In the genomic region with DNA sequence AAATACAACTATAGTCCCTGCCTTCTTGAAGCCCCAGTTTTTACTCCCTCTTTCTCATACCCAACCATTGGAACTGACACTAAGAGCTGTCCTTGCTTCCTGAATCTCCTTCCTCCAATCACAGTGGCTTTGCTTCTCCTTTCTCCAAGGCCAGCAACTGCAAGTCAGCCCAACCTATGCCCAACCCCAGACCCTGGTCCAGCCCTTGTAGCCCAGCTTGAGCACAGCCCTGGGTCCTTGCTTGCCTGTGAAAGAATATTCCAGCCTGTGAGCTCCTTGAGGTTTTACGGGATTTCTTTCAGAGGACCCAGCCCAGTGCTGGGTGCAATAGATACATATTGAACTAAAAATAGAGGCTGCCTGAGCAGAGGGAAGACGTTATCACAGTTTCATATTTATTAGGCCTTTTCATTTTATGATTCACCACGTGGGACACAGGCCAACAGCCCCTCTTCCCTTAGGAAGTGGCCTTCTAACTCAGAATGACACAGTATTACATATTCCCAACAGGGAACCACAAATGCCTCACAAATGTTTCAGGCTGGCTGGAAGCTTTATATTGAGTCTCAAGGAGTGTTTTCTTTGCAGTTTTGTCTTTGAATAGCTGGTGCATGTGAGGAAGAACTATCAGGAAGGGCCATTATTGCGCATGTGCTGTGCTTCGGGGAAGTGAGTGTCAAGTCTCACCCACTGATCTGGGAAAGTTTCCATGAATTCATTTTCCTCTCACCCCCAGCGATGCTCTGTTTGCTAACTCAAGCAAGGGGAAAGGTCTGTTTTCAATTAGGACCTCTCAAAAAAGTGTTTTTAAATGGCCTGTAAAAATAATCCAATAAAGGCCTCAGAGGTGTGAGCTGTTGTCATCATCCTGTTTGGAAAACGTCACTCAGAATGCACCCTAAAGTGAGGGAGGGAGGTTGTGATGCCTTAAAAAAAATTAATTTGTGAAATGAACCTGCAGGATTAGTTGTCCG, we compare ENCODE assay signal across 10 cellular contexts.
DNase-seq lines count a peak whose midpoint lies in the region; ATAC-seq and TF ChIP-seq lines count a peak whose summit lies in the region.
"Had no signal": no experiment of that assay in that cellular context is flagged by ENCODE, and none has a peak within 500 bp of the region (broad histone marks: within the 10 kb centered on the region; RNA-seq: fewer than 3 reads in every experiment).

No MANE protein-coding gene starts in this region.

- WGBS in hepatocyte (ENCODE audit: low lambda C conversion rate, missing lambda C conversion rate): 40% methylated on average over 8 of the region's 8 CpGs

- no peaks in the 10 kb centered on the region for H3K79me2 ChIP-seq in hepatocyte

- no peaks in the 10 kb centered on the region for H3K27me3 ChIP-seq in brain microvascular endothelial cell (replicated peaks)
- no peaks in the 10 kb centered on the region for H3K27me3 ChIP-seq in hepatocyte

- H3K9me3 ChIP-seq in hepatocyte (ENCODE audit: low read depth): no peaks in the 10 kb centered on the region

- ATAC-seq in esophagus mucosa (no peak), GM19397 (IDR thresholded peaks at IDR 0.05; ENCODE audit: unreplicated experiment) (no peak), HG02571 (IDR thresholded peaks at IDR 0.05; ENCODE audit: unreplicated experiment) (no peak), GM21367 (IDR thresholded peaks at IDR 0.05; ENCODE audit: unreplicated experiment) (no peak)
- ATAC-seq: activated T-cell treated with anti-CD3 and anti-CD28 coated beads, Interleukin-2, amount 50 U/mL, for 72 hours had no signal

- TF ChIP-seq CTCF in brain microvascular endothelial cell (IDR thresholded peaks at IDR 0.05; ENCODE audit: low read depth, low read length, missing control alignments) (no peak), hepatocyte (IDR thresholded peaks at IDR 0.05; ENCODE audit: poor library complexity) (no peak)

- peak; percentile 79 for DNase-seq in HS-27A (ENCODE audit: low read depth)
- DNase-seq in brain microvascular endothelial cell: peak; percentile 88
- DNase-seq in hepatocyte (ENCODE audit: low spot score): peak; percentile 47
- peak; percentile 91 for DNase-seq in stromal cell of bone marrow (ENCODE audit: low read depth)
- DNase-seq: activated T-cell treated with anti-CD3 and anti-CD28 coated beads, Interleukin-2, amount 50 U/mL, for 72 hours had no signal

- H2AFZ ChIP-seq in hepatocyte: no peak overlapping the region

- H3K4me3 ChIP-seq in brain microvascular endothelial cell (ENCODE audit: low read depth, low read length) (peak overlapping the region; percentile 3), hepatocyte (no peak overlapping the region)

- peak overlapping the region; percentile 32 for H3K4me2 ChIP-seq in hepatocyte
- H3K4me2 ChIP-seq: KMS-11 had no signal

- peaks cover 13% of the 10 kb centered on the region for H3K4me1 ChIP-seq in hepatocyte (ENCODE audit: insufficient read depth)

- H3K27ac ChIP-seq in brain microvascular endothelial cell: peak overlapping the region; percentile 45
- peak overlapping the region; percentile 66 for H3K27ac ChIP-seq in hepatocyte
- H3K27ac ChIP-seq: KMS-11 had no signal

- no peaks in the 10 kb centered on the region for H3K36me3 ChIP-seq in brain microvascular endothelial cell (replicated peaks)
- H3K36me3 ChIP-seq in hepatocyte (replicated peaks; ENCODE audit: insufficient read depth, low read depth): no peaks in the 10 kb centered on the region

- in situ Hi-C loops in brain microvascular endothelial cell (cut with HindIII; ENCODE audit: low pct_ligation_motif_present, low sequenced_read_pairs): no loop called here

- no peaks in the 10 kb centered on the region for H4K20me1 ChIP-seq in hepatocyte (ENCODE audit: insufficient read depth, poor library complexity, severe bottlenecking)

- H3K9me2 ChIP-seq in hepatocyte (replicated peaks; ENCODE audit: insufficient read depth): no peaks in the 10 kb centered on the region
